ENCODE assay signal across 1 cellular context in genomic region chr1:207286747-207287528, GRCh38.
TF ChIP-seq lines count a peak whose summit lies in the region.

No MANE protein-coding gene starts in this region.

TF ChIP-seq in WTC11, 78 proteins besides CTCF, POLR2A, EP300 and RAD21 (continued from another document):
- no peak for TF ChIP-seq ZNF219 (CRISPR knock-in tag; IDR thresholded peaks at IDR 0.05; ENCODE audit: borderline replicate concordance)
- TF ChIP-seq, protein P1, sequence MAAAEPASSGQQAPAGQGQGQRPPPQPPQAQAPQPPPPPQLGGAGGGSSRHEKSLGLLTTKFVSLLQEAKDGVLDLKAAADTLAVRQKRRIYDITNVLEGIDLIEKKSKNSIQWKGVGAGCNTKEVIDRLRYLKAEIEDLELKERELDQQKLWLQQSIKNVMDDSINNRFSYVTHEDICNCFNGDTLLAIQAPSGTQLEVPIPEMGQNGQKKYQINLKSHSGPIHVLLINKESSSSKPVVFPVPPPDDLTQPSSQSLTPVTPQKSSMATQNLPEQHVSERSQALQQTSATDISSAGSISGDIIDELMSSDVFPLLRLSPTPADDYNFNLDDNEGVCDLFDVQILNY (CRISPR knock-in tag; IDR thresholded peaks at IDR 0.05), result no peak
- no peak for TF ChIP-seq SMAD4 (CRISPR knock-in tag; IDR thresholded peaks at IDR 0.05)
- no peak for TF ChIP-seq NFATC4 (CRISPR knock-in tag; IDR thresholded peaks at IDR 0.05)
- TF ChIP-seq PRDM15 (CRISPR knock-in tag; IDR thresholded peaks at IDR 0.05), result no peak
- TF ChIP-seq ZNF138 (CRISPR knock-in tag; conservative IDR thresholded peaks at IDR 0.05), result no peak
- no peak for TF ChIP-seq IRF2 (CRISPR knock-in tag; IDR thresholded peaks at IDR 0.05; ENCODE audit: borderline replicate concordance, low read depth)
- TF ChIP-seq, protein P2, sequence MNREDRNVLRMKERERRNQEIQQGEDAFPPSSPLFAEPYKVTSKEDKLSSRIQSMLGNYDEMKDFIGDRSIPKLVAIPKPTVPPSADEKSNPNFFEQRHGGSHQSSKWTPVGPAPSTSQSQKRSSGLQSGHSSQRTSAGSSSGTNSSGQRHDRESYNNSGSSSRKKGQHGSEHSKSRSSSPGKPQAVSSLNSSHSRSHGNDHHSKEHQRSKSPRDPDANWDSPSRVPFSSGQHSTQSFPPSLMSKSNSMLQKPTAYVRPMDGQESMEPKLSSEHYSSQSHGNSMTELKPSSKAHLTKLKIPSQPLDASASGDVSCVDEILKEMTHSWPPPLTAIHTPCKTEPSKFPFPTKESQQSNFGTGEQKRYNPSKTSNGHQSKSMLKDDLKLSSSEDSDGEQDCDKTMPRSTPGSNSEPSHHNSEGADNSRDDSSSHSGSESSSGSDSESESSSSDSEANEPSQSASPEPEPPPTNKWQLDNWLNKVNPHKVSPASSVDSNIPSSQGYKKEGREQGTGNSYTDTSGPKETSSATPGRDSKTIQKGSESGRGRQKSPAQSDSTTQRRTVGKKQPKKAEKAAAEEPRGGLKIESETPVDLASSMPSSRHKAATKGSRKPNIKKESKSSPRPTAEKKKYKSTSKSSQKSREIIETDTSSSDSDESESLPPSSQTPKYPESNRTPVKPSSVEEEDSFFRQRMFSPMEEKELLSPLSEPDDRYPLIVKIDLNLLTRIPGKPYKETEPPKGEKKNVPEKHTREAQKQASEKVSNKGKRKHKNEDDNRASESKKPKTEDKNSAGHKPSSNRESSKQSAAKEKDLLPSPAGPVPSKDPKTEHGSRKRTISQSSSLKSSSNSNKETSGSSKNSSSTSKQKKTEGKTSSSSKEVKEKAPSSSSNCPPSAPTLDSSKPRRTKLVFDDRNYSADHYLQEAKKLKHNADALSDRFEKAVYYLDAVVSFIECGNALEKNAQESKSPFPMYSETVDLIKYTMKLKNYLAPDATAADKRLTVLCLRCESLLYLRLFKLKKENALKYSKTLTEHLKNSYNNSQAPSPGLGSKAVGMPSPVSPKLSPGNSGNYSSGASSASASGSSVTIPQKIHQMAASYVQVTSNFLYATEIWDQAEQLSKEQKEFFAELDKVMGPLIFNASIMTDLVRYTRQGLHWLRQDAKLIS (CRISPR knock-in tag; IDR thresholded peaks at IDR 0.05; ENCODE audit: borderline replicate concordance), result no peak
- TF ChIP-seq, protein P3, sequence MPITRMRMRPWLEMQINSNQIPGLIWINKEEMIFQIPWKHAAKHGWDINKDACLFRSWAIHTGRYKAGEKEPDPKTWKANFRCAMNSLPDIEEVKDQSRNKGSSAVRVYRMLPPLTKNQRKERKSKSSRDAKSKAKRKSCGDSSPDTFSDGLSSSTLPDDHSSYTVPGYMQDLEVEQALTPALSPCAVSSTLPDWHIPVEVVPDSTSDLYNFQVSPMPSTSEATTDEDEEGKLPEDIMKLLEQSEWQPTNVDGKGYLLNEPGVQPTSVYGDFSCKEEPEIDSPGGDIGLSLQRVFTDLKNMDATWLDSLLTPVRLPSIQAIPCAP (CRISPR knock-in tag; IDR thresholded peaks at IDR 0.05), result no peak
- no peak for TF ChIP-seq NFYB (CRISPR knock-in tag; conservative IDR thresholded peaks at IDR 0.05; ENCODE audit: low read depth)
- TF ChIP-seq ZSCAN18 (CRISPR knock-in tag; IDR thresholded peaks at IDR 0.05), result no peak
- no peak for TF ChIP-seq TP53 (CRISPR knock-in tag; IDR thresholded peaks at IDR 0.05)
TF ChIP-seq in WTC11: peak in this region for 0.
